ENCODE assay signal across 10 cellular contexts in the genomic region with DNA sequence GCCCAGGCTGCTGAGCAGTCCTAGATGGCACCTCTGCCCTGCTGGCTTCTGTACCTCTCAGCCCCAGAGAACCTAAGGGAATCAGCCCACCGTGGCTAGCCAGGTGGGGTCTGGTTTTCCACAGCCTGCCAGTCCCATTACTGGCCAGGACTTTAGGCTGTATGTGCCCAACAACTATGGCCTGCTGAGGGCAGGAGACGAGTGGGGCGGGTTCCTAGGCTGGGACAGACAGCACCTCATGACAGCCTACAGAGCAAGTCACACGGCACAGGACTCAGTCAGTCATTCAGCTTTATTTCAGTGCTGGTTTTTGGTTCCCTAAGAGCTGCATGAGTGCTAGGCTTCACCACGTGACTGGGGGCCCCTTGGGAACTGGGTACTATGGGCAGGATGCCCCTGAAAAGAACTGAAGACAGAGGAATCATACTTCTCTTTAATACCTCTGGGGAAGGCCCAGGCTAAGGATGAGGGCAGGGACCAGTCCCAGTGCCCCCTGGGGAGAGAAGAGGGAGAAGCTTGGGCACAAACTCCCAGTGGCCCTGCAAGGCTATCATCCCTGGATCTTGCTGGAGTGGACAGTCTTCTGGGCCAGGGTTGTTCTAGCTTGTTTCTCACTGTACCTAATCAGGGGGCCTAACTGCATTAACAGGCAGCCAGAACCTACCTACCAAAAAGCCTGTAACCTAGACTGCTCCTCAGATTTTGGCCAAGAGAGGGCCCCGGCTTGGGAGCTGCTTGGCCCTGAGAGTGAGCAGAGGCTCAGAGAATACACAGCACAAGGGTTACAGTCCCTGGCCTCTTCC. TPM values are rescaled to one million over a fixed set of nuclear protein-coding genes. Genes with fewer than 3 reads are reported as not detected.
DNase-seq lines count a peak whose midpoint lies in the region; ATAC-seq and TF ChIP-seq lines count a peak whose summit lies in the region.
"Had no signal": no experiment of that assay in that cellular context is flagged by ENCODE, and none has a peak within 500 bp of the region (broad histone marks: within the 10 kb centered on the region; RNA-seq: fewer than 3 reads in every experiment).

No MANE protein-coding gene starts in this region.

- no peak overlapping the region for H3K4me3 ChIP-seq in A673 (ENCODE audit: low read depth, low read length, poor library complexity, severe bottlenecking)
- H3K4me3 ChIP-seq in DOHH2 (ENCODE audit: low read length): no peak overlapping the region
- H3K4me3 ChIP-seq in foreskin fibroblast (ENCODE audit: low read depth in 1 of 2, low read length in 2 of 2): no peak overlapping the region
- no peak overlapping the region for H3K4me3 ChIP-seq in vagina
- H3K4me3 ChIP-seq: HAP-1 had no signal

- POLR2A ChIA-PET in A673 (lab: Charles Lee; ENCODE audit: low non-redundant PET): no interaction called here

- ATAC-seq in SK-N-SH treated with all-trans-retinoic acid at 6 μM for 48 hours (peak; percentile 18), HG03354 (IDR thresholded peaks at IDR 0.05; ENCODE audit: poor library complexity, severe bottlenecking, unreplicated experiment) (no peak), GM21619 (IDR thresholded peaks at IDR 0.05; ENCODE audit: unreplicated experiment) (no peak)

- intact Hi-C loops in A673 (cut with micrococcal nuclease; ENCODE audit: unreplicated experiment): no loop called here
- intact Hi-C loops in vagina (cut with DNase I): loop anchor here (5.0 kb wide), 1 partner anchor 137 kb away; no protein-coding TSS in a partner anchor

- H3K27me3 ChIP-seq in A673 (replicated peaks; ENCODE audit: insufficient read depth, low read depth, low read length, poor library complexity): no peaks in the 10 kb centered on the region
- no peaks in the 10 kb centered on the region for H3K27me3 ChIP-seq in DOHH2 (ENCODE audit: control insufficient read depth, low read length)
- H3K27me3 ChIP-seq in vagina: no peaks in the 10 kb centered on the region

- CTCF ChIA-PET in A673 (lab: Charles Lee): interaction anchor here (0.9 to 9.0 kb wide), 2 partner anchors 139 to 157 kb away, joined by 3 to 119 read pairs; no protein-coding TSS in a partner anchor

- no peak overlapping the region for H3K4me2 ChIP-seq in DOHH2 (ENCODE audit: low read length)

- H3K36me3 ChIP-seq in A673 (ENCODE audit: insufficient read depth, low read length, poor library complexity, severe bottlenecking): peaks cover 89% of the 10 kb centered on the region
- peaks cover 95% of the 10 kb centered on the region for H3K36me3 ChIP-seq in DOHH2 (ENCODE audit: control insufficient read depth, low read length)
- peaks cover 0 to 68% of the 10 kb centered on the region in 2 donors for H3K36me3 ChIP-seq in vagina

- H3K9me3 ChIP-seq in A673 (ENCODE audit: low read depth, low read length, poor library complexity, severe bottlenecking) (no peaks in the 10 kb centered on the region), DOHH2 (ENCODE audit: control insufficient read depth, insufficient read depth, low read length) (no peaks in the 10 kb centered on the region), vagina (no peaks in the 10 kb centered on the region)
- H3K9me3 ChIP-seq: HAP-1 had no signal

- peaks cover 3% of the 10 kb centered on the region; the same call in 1 of the 2 replicates for H3F3A ChIP-seq in DOHH2 (ENCODE audit: control insufficient read depth, insufficient read depth)

- DNase-seq in A673 (ENCODE audit: low spot score): peak; percentile 32
- no peak for DNase-seq in foreskin fibroblast
- no peak for DNase-seq in vagina (ENCODE audit: extremely low spot score in 2 of 2)
- DNase-seq in activated CD4-positive, alpha-beta T cell treated with anti-CD3 and anti-CD28 coated beads, Interleukin-2, amount 50 U/mL, for 4 hours: no peak
- DNase-seq: Right ventricle myocardium superior had no signal

- no TSS peak for BruUV-seq in A673 (replicated peaks; lab: Mats Ljungman, UMichigan)

- H3K9me2 ChIP-seq in DOHH2 (replicated peaks; ENCODE audit: control insufficient read depth, low read length): no peaks in the 10 kb centered on the region

- H4K20me1 ChIP-seq in DOHH2 (ENCODE audit: control insufficient read depth, insufficient read depth, low read depth, low read length): 0 out of 2 replicates have a peak, but pooled peaks cover 5% of the 10 kb centered on the region

- H3K79me2 ChIP-seq in DOHH2 (ENCODE audit: control insufficient read depth, low read length): 0 out of 2 replicates have a peak, but pooled peaks cover 2% of the 10 kb centered on the region

- peak overlapping the region; percentile 23 for H3K27ac ChIP-seq in A673 (ENCODE audit: low read depth, low read length, poor library complexity, severe bottlenecking)
- H3K27ac ChIP-seq in DOHH2 (ENCODE audit: low read depth, low read length): peak overlapping the region; percentile 5; the same call in 1 of the 2 replicates
- no peak overlapping the region for H3K27ac ChIP-seq in vagina

- H3K4me1 ChIP-seq in A673 (ENCODE audit: insufficient read depth, low read length, poor library complexity, severe bottlenecking) (no peaks in the 10 kb centered on the region), DOHH2 (ENCODE audit: control insufficient read depth, low read length) (peaks cover 9% of the 10 kb centered on the region), vagina (no peaks in the 10 kb centered on the region)
- H3K4me1 ChIP-seq: HAP-1 had no signal

- TF ChIP-seq CTCF in A673 (conservative IDR thresholded peaks at IDR 0.05; ENCODE audit: low read depth, low read length) (no peak), DOHH2 (IDR thresholded peaks at IDR 0.05; ENCODE audit: low read depth, low read length, poor library complexity, severe bottlenecking) (no peak), foreskin fibroblast (IDR thresholded peaks at IDR 0.05; ENCODE audit: low read depth, low read length) (peak; percentile 21), vagina (IDR thresholded peaks at IDR 0.05) (no peak)

- no peak for TF ChIP-seq POLR2A in vagina (IDR thresholded peaks at IDR 0.05)

TF ChIP-seq in SK-N-SH treated with all-trans-retinoic acid at 6 μM for 48 hours, 23 proteins besides CTCF, POLR2A, EP300 and RAD21:
- no peak for TF ChIP-seq ZNF8 (CRISPR knock-in tag; IDR thresholded peaks at IDR 0.05)

RNA-seq across cellular contexts. Expression of gene CLK3, which starts 14.8 kb away (rescaled TPM):
- total RNA-seq in A673 (2021): 66.8 and 75.5 TPM in 2 replicates
- 89.1 TPM for total RNA-seq in vagina
